ENCODE assay signal across 16 cellular contexts in the genomic region with DNA sequence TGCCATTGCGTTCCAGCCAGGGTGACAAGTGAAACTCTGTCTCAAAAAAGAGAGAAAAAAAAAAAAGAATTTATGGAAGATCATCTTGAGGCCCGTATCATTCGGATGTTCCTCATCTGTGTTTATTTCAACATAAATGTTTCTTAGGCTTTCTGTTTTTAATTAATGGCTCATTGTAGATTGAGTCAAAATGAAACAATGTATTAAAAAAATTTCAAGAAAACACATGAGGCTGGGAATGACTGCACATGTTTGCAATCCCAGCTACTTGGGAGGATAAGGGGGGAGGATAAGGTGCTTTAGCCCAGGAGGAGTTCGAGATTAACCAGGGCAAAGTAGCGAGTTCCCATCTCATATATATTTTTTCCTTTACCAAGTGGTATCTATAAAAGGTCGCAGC. TPM values are rescaled to one million over a fixed set of nuclear protein-coding genes. Genes with fewer than 3 reads are reported as not detected.
DNase-seq lines count a peak whose midpoint lies in the region; ATAC-seq, FAIRE-seq and TF ChIP-seq lines count a peak whose summit lies in the region.
"Had no signal": no experiment of that assay in that cellular context is flagged by ENCODE, and none has a peak within 500 bp of the region (broad histone marks: within the 10 kb centered on the region; RNA-seq: fewer than 3 reads in every experiment).

No MANE protein-coding gene starts in this region.

- peaks cover 28% of the 10 kb centered on the region for H3F3A ChIP-seq in SK-N-SH (replicated peaks; ENCODE audit: insufficient read depth)

- H3K36me3 ChIP-seq in SK-N-SH (replicated peaks in 1 of 2; ENCODE audit: control insufficient read depth in 1 of 2, insufficient read depth in 2 of 2, low read length in 1 of 2) (peaks cover 21 to 59% of the 10 kb centered on the region in 2 experiments), ovary (no peaks in the 10 kb centered on the region), pancreas (peaks cover 0 to 15% (median 15%) of the 10 kb centered on the region in 3 donors)

- H3K27me3 ChIP-seq in SK-N-SH (ENCODE audit: insufficient read depth) (no peaks in the 10 kb centered on the region), ovary (no peaks in the 10 kb centered on the region), pancreas (no peaks in the 10 kb centered on the region)
- H3K27me3 ChIP-seq: BLaER1 treated with 17β-estradiol and CSF1 and Interleukin-3, amounts not matched to agents 10 nM and 100 nM had no signal

- no peak overlapping the region for H3K4me2 ChIP-seq in SK-N-SH
- H3K4me2 ChIP-seq: BLaER1 treated with 17β-estradiol and CSF1 and Interleukin-3, amounts not matched to agents 10 nM and 100 nM; GM23338 had no signal

- H3K4me3 ChIP-seq in SK-N-SH (ENCODE audit: low read depth in 2 of 2, low read length in 1 of 2) = no peak overlapping the region
- no peak overlapping the region for H3K4me3 ChIP-seq in fibroblast of villous mesenchyme (ENCODE audit: low read depth, low read length)
- no peak overlapping the region for H3K4me3 ChIP-seq in ovary
- H3K4me3 ChIP-seq in pancreas = no peak overlapping the region
- H3K4me3 ChIP-seq: BLaER1 treated with 17β-estradiol and CSF1 and Interleukin-3, amounts not matched to agents 10 nM and 100 nM; GM23338 had no signal

- TF ChIP-seq EP300 in SK-N-SH (IDR thresholded peaks at IDR 0.05; ENCODE audit: borderline replicate concordance in 1 of 2, low read depth in 1 of 2, low read length in 1 of 2) = no peak
- TF ChIP-seq EP300 in ovary (IDR thresholded peaks at IDR 0.05) = no peak

- H3K4me1 ChIP-seq in SK-N-SH (ENCODE audit: control insufficient read depth in 1 of 2, insufficient read depth in 2 of 2, low read depth in 1 of 2, low read length in 1 of 2) (peaks cover 0 to 10% of the 10 kb centered on the region in 2 experiments; a peak in 1 of 4 replicates), ovary (ENCODE audit: insufficient read depth) (no peaks in the 10 kb centered on the region), pancreas (peaks cover 0 to 4% (median 0%) of the 10 kb centered on the region in 3 donors)

- no peak overlapping the region for H3K27ac ChIP-seq in SK-N-SH (ENCODE audit: low read depth in 2 of 2, low read length in 1 of 2)
- H3K27ac ChIP-seq in ovary = no peak overlapping the region
- H3K27ac ChIP-seq in pancreas = no peak overlapping the region

- DNase-seq in AG09319 (ENCODE audit: extremely low read depth, low read depth) = peak; percentile 49
- DNase-seq in EL = peak; percentile 16
- no peak for DNase-seq in SK-N-SH
- DNase-seq in fibroblast of villous mesenchyme (ENCODE audit: low read depth) = peak; percentile 29
- no peak for DNase-seq in GM12891 (ENCODE audit: insufficient read length, low spot score)
- no peak for DNase-seq in ovary
- DNase-seq in pancreas = no peak
- DNase-seq: NCI-H1105 treated with DMSO at 0.1 percent for 48 hours, NCI-H187 treated with DMSO at 0.1 percent for 48 hours, NCI-H2171, NCI-H510A treated with DMSO at 0.1 percent for 48 hours, SHP77 treated with DMSO at 0.1 percent for 48 hours had no signal

- TF ChIP-seq POLR2A in GM12891 (IDR thresholded peaks at IDR 0.05; ENCODE audit: low read depth, low read length) = no peak
- no peak for TF ChIP-seq POLR2A in ovary (IDR thresholded peaks at IDR 0.05)

- WGBS in SK-N-SH (ENCODE audit: low lambda C conversion rate) = 90% methylated on average over 6 of the region's 6 CpGs
- WGBS in ovary, 3 donors = 84 to 95% (median 94%) methylated on average over 6 of the region's 6 CpGs
- WGBS in pancreas, 2 donors = 81 to 84% methylated on average over 6 of the region's 6 CpGs

- FAIRE-seq in GM12891 (lab: Jason Lieb, UNC) = no peak
- no peak for FAIRE-seq in pancreas (lab: Jason Lieb, UNC)
- FAIRE-seq: RCC 7860 had no signal

- POLR2A ChIA-PET in SK-N-SH (lab: Yijun Ruan, JAX) = no interaction called here

- TF ChIP-seq CTCF in AG09319 (IDR thresholded peaks at IDR 0.05; ENCODE audit: low read depth, low read length) (no peak), SK-N-SH (IDR thresholded peaks at IDR 0.05) (no peak), fibroblast of villous mesenchyme (IDR thresholded peaks at IDR 0.05; ENCODE audit: insufficient read depth, low read depth, low read length) (no peak), ovary (IDR thresholded peaks at IDR 0.05) (no peak), pancreas (IDR thresholded peaks at IDR 0.05) (no peak)

- no peak for ATAC-seq in HG03025 (IDR thresholded peaks at IDR 0.05; ENCODE audit: low FRiP score, unreplicated experiment)
- ATAC-seq in pancreas = no peak
- ATAC-seq: GM23338 had no signal

- peaks cover 76% of the 10 kb centered on the region for H3K79me2 ChIP-seq in SK-N-SH (ENCODE audit: insufficient read depth)

- no peaks in the 10 kb centered on the region for H3K9me2 ChIP-seq in SK-N-SH

- CTCF ChIA-PET in SK-N-SH (lab: Yijun Ruan, JAX) = no interaction called here

- intact Hi-C loops in ovary (cut with DNase I) = no loop called here
- intact Hi-C loops in pancreas (cut with DNase I) = no loop called here

- H4K20me1 ChIP-seq in SK-N-SH (ENCODE audit: insufficient read depth) = peaks cover 30% of the 10 kb centered on the region

- H3K9me3 ChIP-seq in SK-N-SH (no peaks in the 10 kb centered on the region), ovary (no peaks in the 10 kb centered on the region), pancreas (no peaks in the 10 kb centered on the region)
- H3K9me3 ChIP-seq: BLaER1 treated with 17β-estradiol and CSF1 and Interleukin-3, amounts not matched to agents 10 nM and 100 nM had no signal

- no peak overlapping the region for H3K9ac ChIP-seq in SK-N-SH
- H3K9ac ChIP-seq: BLaER1 treated with 17β-estradiol and CSF1 and Interleukin-3, amounts not matched to agents 10 nM and 100 nM had no signal

- H2AFZ ChIP-seq in SK-N-SH (ENCODE audit: low read depth) = no peak overlapping the region
- H2AFZ ChIP-seq: GM23338 had no signal

- no peak for TF ChIP-seq RAD21 in SK-N-SH (IDR thresholded peaks at IDR 0.05; ENCODE audit: low read length)

TF ChIP-seq in SK-N-SH, 30 proteins besides CTCF, POLR2A, EP300 and RAD21:
- no peak for TF ChIP-seq MAX (IDR thresholded peaks at IDR 0.05; ENCODE audit: low read depth)
- no peak for TF ChIP-seq USF1 (IDR thresholded peaks at IDR 0.05; ENCODE audit: borderline replicate concordance, low read depth)
- no peak for TF ChIP-seq EZH2phosphoT487 (IDR thresholded peaks at IDR 0.05; ENCODE audit: borderline replicate concordance, low read depth)
- TF ChIP-seq TCF12 (IDR thresholded peaks at IDR 0.05) = 0 out of 2 replicates have a peak, but pooled peaks have one; percentile 24
- TF ChIP-seq RFX5 (IDR thresholded peaks at IDR 0.05; ENCODE audit: low read length) = no peak

TF ChIP-seq in GM12891, 5 proteins besides CTCF, POLR2A, EP300 and RAD21:
- no peak for TF ChIP-seq POU2F2 (IDR thresholded peaks at IDR 0.05; ENCODE audit: low read depth, low read length)
- TF ChIP-seq SPI1 (IDR thresholded peaks at IDR 0.05; ENCODE audit: low read depth, low read length) = no peak
- TF ChIP-seq TAF1 (IDR thresholded peaks at IDR 0.05; ENCODE audit: low read depth, low read length) = no peak
- no peak for TF ChIP-seq POLR2AphosphoS5 (IDR thresholded peaks at IDR 0.05; ENCODE audit: low read depth, low read length)
- TF ChIP-seq PAX5 (IDR thresholded peaks at IDR 0.05; ENCODE audit: insufficient read depth, low read length, severe bottlenecking) = no peak

RNA-seq across cellular contexts. Expression of gene ITCH, which starts 47.3 kb away (rescaled TPM):
- 3.8 and 4.1 TPM in 2 replicates for polyA plus RNA-seq in SK-N-SH (2012; rRNA removed)
- 5.5 and 6.7 TPM in 2 replicates for polyA plus RNA-seq in SK-N-SH (2012; cell fraction: cytosol; rRNA removed)
- polyA plus RNA-seq in SK-N-SH (2012; cell fraction: nucleus; rRNA removed) = 3.1 and 6.3 TPM in 2 replicates
- total RNA-seq in fibroblast of villous mesenchyme = 88.9 and 101 TPM in 2 replicates
- polyA plus RNA-seq in GM12891 (2012; ENCODE audit: low read depth, missing spikeins) = 9.5 TPM
- total RNA-seq in ovary = 10 to 100 TPM; 39.2 to 65.8 (median 53.7) TPM
- 10 to 100 TPM; 14.0 to 24.0 TPM for polyA plus RNA-seq in ovary
- 10 to 100 TPM; 19.6 to 37.0 (median 23.4) TPM for total RNA-seq in pancreas
- 1 to 10 TPM; 5.7 to 8.2 TPM for polyA plus RNA-seq in pancreas

Comparison
In these comparisons a context has a peak if more than half of its experiments do, and no peak if none do; other contexts are left out.
1. DNase-seq: peak in AG09319 (single experiment), EL (single experiment) and fibroblast of villous mesenchyme (single experiment); none in SK-N-SH (single experiment), GM12891 (single experiment), ovary (0 of 5) and pancreas (0 of 6).